In genomic region chr6:167509853-167510220, GRCh38 we compare ENCODE assay signal across 33 cellular contexts.
"Had no signal": no experiment of that assay in that cellular context is flagged by ENCODE, and none has a peak within 500 bp of the region (broad histone marks: within the 10 kb centered on the region; RNA-seq: fewer than 3 reads in every experiment).

No MANE protein-coding gene starts in this region.

- H3K4me1 ChIP-seq: adrenal gland, body of pancreas, breast epithelium had no signal

- H3K4me3 Mint-ChIP-seq: activated B cell treated with CpG ODN at 0.5 μM for 24 hours; activated CD4-positive, alpha-beta T cell treated with anti-CD3 and anti-CD28 coated beads, Interleukin-2, amount 10 ng/mL, durations not matched to agents 7 days and 5 days; activated CD8-positive, alpha-beta T cell treated with anti-CD3 and anti-CD28 coated beads for 36 hours; activated naive CD4-positive, alpha-beta T cell treated with anti-CD3 and anti-CD28 coated beads for 36 hours; activated naive CD8-positive, alpha-beta T cell treated with anti-CD3 and anti-CD28 coated beads for 36 hours; activated T-cell treated with anti-CD3 and anti-CD28 coated beads, Interleukin-2, amount 50 U/mL, for 4 hours; activated T-cell treated with anti-CD3 and anti-CD28 coated beads, Interleukin-2, amount 50 U/mL, for 72 hours; activated T-helper 1 cell treated with anti-CD3 and anti-CD28 coated beads, Interleukin-12 subunit alpha, Interleukin-12 subunit beta, Interleukin-2, Interleukin-4 antibody, amounts not matched to agents 30 ng/mL and 10 ng/mL and 1 ng/mL, durations not matched to agents 14 hours and 24 hours and 36 hours; activated T-helper 17 cell treated with anti-CD3 and anti-CD28 coated beads, Interleukin-2, amount 50 U/mL, for 72 hours; T-helper 1 cell treated with Interleukin-12 subunit alpha and Interleukin-12 subunit beta and Interleukin-4 antibody, amounts not matched to agents 30 μg/mL and 1 μg/mL, for 36 hours; T-helper 2 cell treated with Interferon-gamma antibody and Interleukin-4, amounts not matched to agents 5 μg/mL and 100 μg/mL, for 36 hours had no signal

- H3K4me1 Mint-ChIP-seq: activated B cell treated with CpG ODN at 0.5 μM for 24 hours; activated CD4-positive, alpha-beta T cell treated with anti-CD3 and anti-CD28 coated beads, Interleukin-2, amount 10 ng/mL, durations not matched to agents 7 days and 5 days; activated naive CD8-positive, alpha-beta T cell treated with anti-CD3 and anti-CD28 coated beads for 36 hours; activated T-helper 17 cell treated with anti-CD3 and anti-CD28 coated beads, Interleukin-2, amount 50 U/mL, for 72 hours had no signal

- DNase-seq: activated B cell treated with CpG ODN at 0.5 μM for 24 hours; activated CD4-positive, alpha-beta T cell treated with anti-CD3 and anti-CD28 coated beads for 48 hours; activated CD4-positive, alpha-beta T cell treated with anti-CD3 and anti-CD28 coated beads, Interleukin-2, amount 10 ng/mL, durations not matched to agents 7 days and 5 days; activated CD4-positive, alpha-beta T cell treated with anti-CD3 and anti-CD28 coated beads, Interleukin-2, amount 50 U/mL, for 48 hours; activated CD4-positive, CD25-positive, alpha-beta regulatory T cell treated with anti-CD3 and anti-CD28 coated beads, Interleukin-2, amount 50 U/mL, for 72 hours; activated CD8-positive, alpha-beta memory T cell treated with anti-CD3 and anti-CD28 coated beads, Interleukin-2, amount 50 U/mL, for 4 hours; activated CD8-positive, alpha-beta T cell treated with anti-CD3 and anti-CD28 coated beads for 36 hours; activated effector memory CD4-positive, alpha-beta T cell treated with anti-CD3 and anti-CD28 coated beads, Interleukin-2, amount 50 U/mL, for 16 hours; activated gamma-delta T cell treated with Interleukin-2 at 50 U/mL for 16 hours; activated naive CD4-positive, alpha-beta T cell; activated naive CD4-positive, alpha-beta T cell treated with anti-CD3 and anti-CD28 coated beads for 36 hours; activated naive CD4-positive, alpha-beta T cell treated with anti-CD3 and anti-CD28 coated beads, Interleukin-2, amount 50 U/mL, for 16 hours; activated naive CD8-positive, alpha-beta T cell treated with anti-CD3 and anti-CD28 coated beads for 36 hours; activated T-cell treated with anti-CD3 and anti-CD28 coated beads for 4 hours; activated T-cell treated with anti-CD3 and anti-CD28 coated beads, Interleukin-2, amount 50 U/mL, for 1 hour; activated T-cell treated with anti-CD3 and anti-CD28 coated beads, Interleukin-2, amount 50 U/mL, for 4 hours; activated T-cell treated with anti-CD3 and anti-CD28 coated beads, Interleukin-2, amount 50 U/mL, for 72 hours; adrenal gland; amniotic stem cell; body of pancreas; brain microvascular endothelial cell; central memory CD4-positive, alpha-beta T cell; T-helper 2 cell; T-helper 9 cell had no signal

- FAIRE-seq: astrocyte, TTC549 had no signal

- H3K36me3 ChIP-seq: adrenal gland, brain microvascular endothelial cell, breast epithelium had no signal

- H3K27me3 ChIP-seq: adrenal gland, body of pancreas, brain microvascular endothelial cell had no signal

- H3K27ac Mint-ChIP-seq: activated B cell treated with CpG ODN at 0.5 μM for 24 hours; activated CD4-positive, alpha-beta T cell treated with anti-CD3 and anti-CD28 coated beads, Interleukin-2, amount 10 ng/mL, durations not matched to agents 7 days and 5 days; activated CD8-positive, alpha-beta T cell treated with anti-CD3 and anti-CD28 coated beads for 36 hours; activated naive CD4-positive, alpha-beta T cell treated with anti-CD3 and anti-CD28 coated beads for 36 hours; activated naive CD4-positive, alpha-beta T cell treated with anti-CD3 and anti-CD28 coated beads, Interleukin-2, amount 50 U/mL, for 72 hours; activated naive CD8-positive, alpha-beta T cell treated with anti-CD3 and anti-CD28 coated beads for 36 hours; activated T-cell treated with anti-CD3 and anti-CD28 coated beads, Interleukin-2, amount 50 U/mL, for 72 hours; activated T-helper 1 cell treated with anti-CD3 and anti-CD28 coated beads, Interleukin-12 subunit alpha, Interleukin-12 subunit beta, Interleukin-2, Interleukin-4 antibody, amounts not matched to agents 30 ng/mL and 10 ng/mL and 1 ng/mL, durations not matched to agents 14 hours and 24 hours and 36 hours; activated T-helper 17 cell treated with anti-CD3 and anti-CD28 coated beads, Interleukin-2, amount 50 U/mL, for 72 hours; T-helper 1 cell treated with Interleukin-12 subunit alpha and Interleukin-12 subunit beta and Interleukin-4 antibody, amounts not matched to agents 30 μg/mL and 1 μg/mL, for 36 hours; T-helper 2 cell treated with Interferon-gamma antibody and Interleukin-4, amounts not matched to agents 5 μg/mL and 100 μg/mL, for 36 hours had no signal

- H3K27ac ChIP-seq: adrenal gland, body of pancreas, brain microvascular endothelial cell, breast epithelium, VCaP had no signal

- ATAC-seq: activated CD8-positive, alpha-beta T cell treated with anti-CD3 and anti-CD28 coated beads for 36 hours; activated naive CD4-positive, alpha-beta T cell treated with anti-CD3 and anti-CD28 coated beads, Interleukin-2, amount 50 U/mL, for 72 hours; activated T-cell treated with anti-CD3 and anti-CD28 coated beads, Interleukin-2, amount 50 U/mL, for 4 hours; activated T-cell treated with anti-CD3 and anti-CD28 coated beads, Interleukin-2, amount 50 U/mL, for 72 hours; activated T-helper 17 cell treated with anti-CD3 and anti-CD28 coated beads, Interleukin-2, amount 50 U/mL, for 72 hours; body of pancreas had no signal

- H3K9me3 Mint-ChIP-seq: activated B cell treated with CpG ODN at 0.5 μM for 24 hours; activated CD4-positive, alpha-beta T cell treated with anti-CD3 and anti-CD28 coated beads, Interleukin-2, amount 10 ng/mL, durations not matched to agents 7 days and 5 days; activated CD8-positive, alpha-beta T cell treated with anti-CD3 and anti-CD28 coated beads for 36 hours; activated naive CD4-positive, alpha-beta T cell treated with anti-CD3 and anti-CD28 coated beads for 36 hours; activated naive CD4-positive, alpha-beta T cell treated with anti-CD3 and anti-CD28 coated beads, Interleukin-2, amount 50 U/mL, for 72 hours; activated naive CD8-positive, alpha-beta T cell treated with anti-CD3 and anti-CD28 coated beads for 36 hours; activated T-cell treated with anti-CD3 and anti-CD28 coated beads, Interleukin-2, amount 50 U/mL, for 4 hours; activated T-cell treated with anti-CD3 and anti-CD28 coated beads, Interleukin-2, amount 50 U/mL, for 72 hours; activated T-helper 1 cell treated with anti-CD3 and anti-CD28 coated beads, Interleukin-12 subunit alpha, Interleukin-12 subunit beta, Interleukin-2, Interleukin-4 antibody, amounts not matched to agents 30 ng/mL and 10 ng/mL and 1 ng/mL, durations not matched to agents 14 hours and 24 hours and 36 hours; activated T-helper 17 cell treated with anti-CD3 and anti-CD28 coated beads, Interleukin-2, amount 50 U/mL, for 72 hours; T-helper 1 cell treated with Interleukin-12 subunit alpha and Interleukin-12 subunit beta and Interleukin-4 antibody, amounts not matched to agents 30 μg/mL and 1 μg/mL, for 36 hours; T-helper 2 cell treated with Interferon-gamma antibody and Interleukin-4, amounts not matched to agents 5 μg/mL and 100 μg/mL, for 36 hours had no signal

- H3K36me3 Mint-ChIP-seq: activated naive CD4-positive, alpha-beta T cell treated with anti-CD3 and anti-CD28 coated beads, Interleukin-2, amount 50 U/mL, for 72 hours; activated naive CD8-positive, alpha-beta T cell treated with anti-CD3 and anti-CD28 coated beads for 36 hours had no signal

- H3K9me3 ChIP-seq: adrenal gland, body of pancreas, breast epithelium had no signal

- H3K27me3 Mint-ChIP-seq: activated CD4-positive, alpha-beta T cell treated with anti-CD3 and anti-CD28 coated beads, Interleukin-2, amount 10 ng/mL, durations not matched to agents 7 days and 5 days had no signal

- H3K4me3 ChIP-seq: adrenal gland, body of pancreas, breast epithelium had no signal
